14 cellular contexts compared by ENCODE assay signal in the genomic region with DNA sequence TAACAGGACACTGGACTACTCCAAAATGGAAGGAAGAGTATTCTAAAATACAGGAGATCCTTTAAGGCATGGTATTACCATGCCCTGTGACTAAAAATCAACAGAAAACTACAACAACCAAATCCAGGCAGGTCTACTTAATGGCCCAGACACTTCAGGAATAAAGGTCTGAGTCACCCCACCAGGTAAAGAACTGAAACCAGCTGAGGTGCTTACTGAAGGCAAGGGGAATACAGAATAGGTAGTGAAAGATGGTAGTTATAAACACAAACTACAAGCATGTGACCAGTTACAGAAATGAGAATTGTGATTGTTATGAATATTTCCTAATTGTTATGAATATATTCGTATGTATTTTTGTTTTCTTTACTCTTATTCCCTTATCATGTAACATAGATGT. TPM values are rescaled to one million over a fixed set of nuclear protein-coding genes. Genes with fewer than 3 reads are reported as not detected.
DNase-seq lines count a peak whose midpoint lies in the region; ATAC-seq and TF ChIP-seq lines count a peak whose summit lies in the region.
"Had no signal": no experiment of that assay in that cellular context is flagged by ENCODE, and none has a peak within 500 bp of the region (broad histone marks: within the 10 kb centered on the region; RNA-seq: fewer than 3 reads in every experiment).

No MANE protein-coding gene starts in this region.

- no peak for DNase-seq in activated CD4-positive, alpha-beta T cell treated with anti-CD3 and anti-CD28 coated beads for 36 hours
- no peak for DNase-seq in activated CD4-positive, alpha-beta T cell treated with anti-CD3 and anti-CD28 coated beads, Interleukin-2, amount 10 ng/mL, durations not matched to agents 24 days and 14 days
- peak; percentile 47 for DNase-seq in renal cortical epithelial cell (ENCODE audit: low read depth)
- DNase-seq in activated CD4-positive, alpha-beta memory T cell treated with anti-CD3 and anti-CD28 coated beads, Interleukin-2, amount 10 ng/mL, durations not matched to agents 7 days and 5 days = no peak
- DNase-seq in activated CD8-positive, alpha-beta T cell treated with anti-CD3 and anti-CD28 coated beads for 36 hours = no peak
- DNase-seq in coronary artery (ENCODE audit: low spot score) = no peak
- DNase-seq: activated T-cell treated with anti-CD3 and anti-CD28 coated beads, Interleukin-2, amount 50 U/mL, for 4 hours; hippocampal formation; NCI-H748 treated with DMSO at 0.1 percent for 48 hours; T-helper 1 cell had no signal

- POLR2A ChIA-PET in activated CD4-positive, alpha-beta T cell treated with anti-CD3 and anti-CD28 coated beads for 36 hours (lab: Charles Lee) = no interaction called here
- POLR2A ChIA-PET in activated CD4-positive, alpha-beta memory T cell treated with anti-CD3 and anti-CD28 coated beads, Interleukin-2, amount 10 ng/mL, durations not matched to agents 7 days and 5 days (lab: Charles Lee) = no interaction called here
- POLR2A ChIA-PET in activated CD8-positive, alpha-beta T cell treated with anti-CD3 and anti-CD28 coated beads for 36 hours (lab: Charles Lee) = interaction anchor here (0.6 kb wide), 1 partner anchor 626 kb away, joined by 3 read pairs; no protein-coding TSS in a partner anchor

- H3K27ac ChIP-seq in coronary artery = no peak overlapping the region
- H3K27ac ChIP-seq: skin epidermis had no signal

- no peaks in the 10 kb centered on the region for H3K9me3 Mint-ChIP-seq in activated CD4-positive, alpha-beta T cell treated with anti-CD3 and anti-CD28 coated beads for 36 hours (ENCODE audit: low read depth)
- peaks cover 11% of the 10 kb centered on the region for H3K9me3 Mint-ChIP-seq in activated CD4-positive, alpha-beta T cell treated with anti-CD3 and anti-CD28 coated beads, Interleukin-2, amount 10 ng/mL, durations not matched to agents 24 days and 14 days
- no peaks in the 10 kb centered on the region for H3K9me3 Mint-ChIP-seq in activated CD4-positive, alpha-beta memory T cell treated with anti-CD3 and anti-CD28 coated beads, Interleukin-2, amount 10 ng/mL, durations not matched to agents 7 days and 5 days
- H3K9me3 Mint-ChIP-seq in activated CD8-positive, alpha-beta T cell treated with anti-CD3 and anti-CD28 coated beads for 36 hours = no peaks in the 10 kb centered on the region
- H3K9me3 Mint-ChIP-seq: activated T-cell treated with anti-CD3 and anti-CD28 coated beads, Interleukin-2, amount 50 U/mL, for 4 hours had no signal

- H3K4me1 Mint-ChIP-seq in activated CD4-positive, alpha-beta T cell treated with anti-CD3 and anti-CD28 coated beads for 36 hours = peaks cover 13% of the 10 kb centered on the region
- H3K4me1 Mint-ChIP-seq in activated CD4-positive, alpha-beta T cell treated with anti-CD3 and anti-CD28 coated beads, Interleukin-2, amount 10 ng/mL, durations not matched to agents 24 days and 14 days = peaks cover 6% of the 10 kb centered on the region
- peaks cover 12% of the 10 kb centered on the region for H3K4me1 Mint-ChIP-seq in activated CD4-positive, alpha-beta memory T cell treated with anti-CD3 and anti-CD28 coated beads, Interleukin-2, amount 10 ng/mL, durations not matched to agents 7 days and 5 days
- peaks cover 12% of the 10 kb centered on the region for H3K4me1 Mint-ChIP-seq in activated CD8-positive, alpha-beta T cell treated with anti-CD3 and anti-CD28 coated beads for 36 hours (ENCODE audit: low read depth)

- no peak for TF ChIP-seq CTCF in activated CD8-positive, alpha-beta T cell treated with anti-CD3 and anti-CD28 coated beads for 36 hours (IDR thresholded peaks at IDR 0.05)
- no peak for TF ChIP-seq CTCF in coronary artery (IDR thresholded peaks at IDR 0.05)

- CTCF ChIA-PET in activated CD4-positive, alpha-beta T cell treated with anti-CD3 and anti-CD28 coated beads for 36 hours (lab: Charles Lee) = no interaction called here
- CTCF ChIA-PET in activated CD4-positive, alpha-beta memory T cell treated with anti-CD3 and anti-CD28 coated beads, Interleukin-2, amount 10 ng/mL, durations not matched to agents 7 days and 5 days (lab: Charles Lee) = no interaction called here
- CTCF ChIA-PET in activated CD8-positive, alpha-beta T cell treated with anti-CD3 and anti-CD28 coated beads for 36 hours (lab: Charles Lee) = no interaction called here

- H3K4me3 ChIP-seq in coronary artery = no peak overlapping the region
- H3K4me3 ChIP-seq: HAP-1, skin epidermis had no signal

- peaks cover 33% of the 10 kb centered on the region for H3K36me3 Mint-ChIP-seq in activated CD4-positive, alpha-beta T cell treated with anti-CD3 and anti-CD28 coated beads for 36 hours (ENCODE audit: low read depth)
- peaks cover 51% of the 10 kb centered on the region for H3K36me3 Mint-ChIP-seq in activated CD4-positive, alpha-beta T cell treated with anti-CD3 and anti-CD28 coated beads, Interleukin-2, amount 10 ng/mL, durations not matched to agents 24 days and 14 days (ENCODE audit: low read depth)
- H3K36me3 Mint-ChIP-seq in activated CD4-positive, alpha-beta memory T cell treated with anti-CD3 and anti-CD28 coated beads, Interleukin-2, amount 10 ng/mL, durations not matched to agents 7 days and 5 days (ENCODE audit: low read depth) = peaks cover 41% of the 10 kb centered on the region
- peaks cover 49% of the 10 kb centered on the region for H3K36me3 Mint-ChIP-seq in activated CD8-positive, alpha-beta T cell treated with anti-CD3 and anti-CD28 coated beads for 36 hours (ENCODE audit: low read depth)

- ATAC-seq in activated CD4-positive, alpha-beta T cell treated with anti-CD3 and anti-CD28 coated beads for 36 hours = peak; percentile 73
- ATAC-seq in GM21786 (IDR thresholded peaks at IDR 0.05; ENCODE audit: unreplicated experiment) (peak; percentile 98), HG03280 (IDR thresholded peaks at IDR 0.05; ENCODE audit: unreplicated experiment) (peak; percentile 96)
- ATAC-seq in activated CD8-positive, alpha-beta T cell treated with anti-CD3 and anti-CD28 coated beads for 36 hours = no peak

- no peaks in the 10 kb centered on the region for H3K27me3 Mint-ChIP-seq in activated CD4-positive, alpha-beta T cell treated with anti-CD3 and anti-CD28 coated beads for 36 hours
- H3K27me3 Mint-ChIP-seq in activated CD4-positive, alpha-beta T cell treated with anti-CD3 and anti-CD28 coated beads, Interleukin-2, amount 10 ng/mL, durations not matched to agents 24 days and 14 days = no peaks in the 10 kb centered on the region
- no peaks in the 10 kb centered on the region for H3K27me3 Mint-ChIP-seq in activated CD4-positive, alpha-beta memory T cell treated with anti-CD3 and anti-CD28 coated beads, Interleukin-2, amount 10 ng/mL, durations not matched to agents 7 days and 5 days
- no peaks in the 10 kb centered on the region for H3K27me3 Mint-ChIP-seq in activated CD8-positive, alpha-beta T cell treated with anti-CD3 and anti-CD28 coated beads for 36 hours

- intact Hi-C loops in activated CD4-positive, alpha-beta T cell treated with anti-CD3 and anti-CD28 coated beads for 36 hours (cut with DNase I, micrococcal nuclease) = no loop called here
- intact Hi-C loops in activated CD4-positive, alpha-beta T cell treated with anti-CD3 and anti-CD28 coated beads, Interleukin-2, amount 10 ng/mL, durations not matched to agents 24 days and 14 days (cut with micrococcal nuclease) = no loop called here
- intact Hi-C loops in activated CD8-positive, alpha-beta T cell treated with anti-CD3 and anti-CD28 coated beads for 36 hours (cut with micrococcal nuclease) = no loop called here

- H3K4me3 Mint-ChIP-seq in activated CD4-positive, alpha-beta T cell treated with anti-CD3 and anti-CD28 coated beads for 36 hours = no peak overlapping the region
- no peak overlapping the region for H3K4me3 Mint-ChIP-seq in activated CD4-positive, alpha-beta T cell treated with anti-CD3 and anti-CD28 coated beads, Interleukin-2, amount 10 ng/mL, durations not matched to agents 24 days and 14 days
- H3K4me3 Mint-ChIP-seq in activated CD4-positive, alpha-beta memory T cell treated with anti-CD3 and anti-CD28 coated beads, Interleukin-2, amount 10 ng/mL, durations not matched to agents 7 days and 5 days = no peak overlapping the region
- H3K4me3 Mint-ChIP-seq in activated CD8-positive, alpha-beta T cell treated with anti-CD3 and anti-CD28 coated beads for 36 hours = no peak overlapping the region
- H3K4me3 Mint-ChIP-seq: activated T-cell treated with anti-CD3 and anti-CD28 coated beads, Interleukin-2, amount 50 U/mL, for 4 hours had no signal

- no peak overlapping the region for H3K27ac Mint-ChIP-seq in activated CD4-positive, alpha-beta T cell treated with anti-CD3 and anti-CD28 coated beads for 36 hours
- H3K27ac Mint-ChIP-seq in activated CD4-positive, alpha-beta T cell treated with anti-CD3 and anti-CD28 coated beads, Interleukin-2, amount 10 ng/mL, durations not matched to agents 24 days and 14 days = no peak overlapping the region
- H3K27ac Mint-ChIP-seq in activated CD4-positive, alpha-beta memory T cell treated with anti-CD3 and anti-CD28 coated beads, Interleukin-2, amount 10 ng/mL, durations not matched to agents 7 days and 5 days = no peak overlapping the region
- no peak overlapping the region for H3K27ac Mint-ChIP-seq in activated CD8-positive, alpha-beta T cell treated with anti-CD3 and anti-CD28 coated beads for 36 hours

RNA-seq across cellular contexts. Expression of gene IFT57, which starts 13.4 kb away (rescaled TPM):
- 10 to 100 TPM; 27.9 to 29.6 TPM for total RNA-seq in activated CD4-positive, alpha-beta T cell treated with anti-CD3 and anti-CD28 coated beads for 36 hours
- 25.2 and 26.6 TPM in 2 replicates for total RNA-seq in activated CD4-positive, alpha-beta T cell treated with anti-CD3 and anti-CD28 coated beads, Interleukin-2, amount 10 ng/mL, durations not matched to agents 24 days and 14 days
- 58.5 and 77.2 TPM in 2 replicates for total RNA-seq in renal cortical epithelial cell
- 10 to 100 TPM; 21.0 to 28.0 TPM for total RNA-seq in activated CD4-positive, alpha-beta memory T cell treated with anti-CD3 and anti-CD28 coated beads, Interleukin-2, amount 10 ng/mL, durations not matched to agents 7 days and 5 days
- total RNA-seq in activated CD8-positive, alpha-beta T cell treated with anti-CD3 and anti-CD28 coated beads for 36 hours = 10 to 100 TPM; 30.9 to 35.3 TPM
